8 cellular contexts compared by ENCODE assay signal in the genomic region with DNA sequence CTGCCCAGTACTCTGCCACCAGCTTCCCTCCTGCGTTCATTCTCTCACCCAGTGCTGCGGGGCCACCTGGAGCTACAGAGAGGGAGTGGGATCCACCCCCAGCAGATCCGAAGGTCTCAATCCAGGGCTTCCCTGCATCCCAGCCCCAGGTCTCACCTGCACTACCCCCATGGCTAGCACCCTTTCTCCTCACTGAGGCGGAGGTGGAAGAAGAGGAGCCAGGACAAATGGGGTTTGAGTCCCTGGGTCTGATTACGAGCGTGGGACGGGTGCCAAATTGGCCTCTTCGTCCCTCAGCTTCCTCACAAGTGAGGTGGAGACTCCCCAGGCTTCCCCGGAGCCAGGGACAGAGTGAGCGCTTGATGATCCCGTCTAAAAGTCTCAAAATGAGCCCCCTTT.
A peak's percentile ranks its signal among the peaks of the same experiment; 100 is the strongest.
DNase-seq lines count a peak whose midpoint lies in the region; ATAC-seq and TF ChIP-seq lines count a peak whose summit lies in the region.

No MANE protein-coding gene starts in this region.

- H3K4me3 Mint-ChIP-seq in CD4-positive, alpha-beta memory T cell = peak overlapping the region; percentile 69 to 88 (median 78)
- peak overlapping the region; percentile 95 to 97 for H3K4me3 Mint-ChIP-seq in effector memory CD8-positive, alpha-beta T cell
- peak overlapping the region; percentile 86 for H3K4me3 Mint-ChIP-seq in neural crest cell

- H3K27me3 Mint-ChIP-seq in CD4-positive, alpha-beta memory T cell = peaks cover 8 to 21% of the 10 kb centered on the region in 2 donors
- peaks cover 33 to 66% of the 10 kb centered on the region in 2 donors for H3K27me3 Mint-ChIP-seq in effector memory CD8-positive, alpha-beta T cell
- peaks cover 61% of the 10 kb centered on the region for H3K27me3 Mint-ChIP-seq in neural crest cell (ENCODE audit: low read depth)

- peak overlapping the region in 1 of 2 donors; percentile 53 for H3K4me3 ChIP-seq in CD4-positive, alpha-beta memory T cell (ENCODE audit: low read length in 2 of 2)
- H3K4me3 ChIP-seq in Loucy (ENCODE audit: low read length, poor library complexity, severe bottlenecking) = peak overlapping the region; percentile 76

- peaks cover 18% of the 10 kb centered on the region for H3K4me1 ChIP-seq in CD4-positive, alpha-beta memory T cell (ENCODE audit: insufficient read depth, low read length)
- peaks cover 21% of the 10 kb centered on the region for H3K4me1 ChIP-seq in Loucy (ENCODE audit: insufficient read depth, low read length, poor library complexity, severe bottlenecking)

- no peaks in the 10 kb centered on the region for H3K36me3 Mint-ChIP-seq in CD4-positive, alpha-beta memory T cell
- peaks cover 3% of the 10 kb centered on the region for H3K36me3 Mint-ChIP-seq in effector memory CD8-positive, alpha-beta T cell (ENCODE audit: insufficient read depth)
- H3K36me3 Mint-ChIP-seq in neural crest cell (ENCODE audit: low read depth) = no peaks in the 10 kb centered on the region

- no peaks in the 10 kb centered on the region for H3K9me2 ChIP-seq in Loucy (replicated peaks; ENCODE audit: low read depth, low read length)

- no peaks in the 10 kb centered on the region for H3K79me2 ChIP-seq in Loucy (ENCODE audit: insufficient read depth, low read length)

- peaks cover 11% of the 10 kb centered on the region for H3K27me3 ChIP-seq in CD4-positive, alpha-beta memory T cell (ENCODE audit: insufficient read depth, low read length)
- H3K27me3 ChIP-seq in Loucy (ENCODE audit: insufficient read depth, low read length, poor library complexity, severe bottlenecking) = no peaks in the 10 kb centered on the region

- 0 out of 2 replicates have a peak, but pooled peaks cover 4% of the 10 kb centered on the region for H3F3A ChIP-seq in Loucy (ENCODE audit: low read depth)

- no peaks in the 10 kb centered on the region for H3K36me3 ChIP-seq in CD4-positive, alpha-beta memory T cell (ENCODE audit: insufficient read depth, low read length)
- H3K36me3 ChIP-seq in Loucy (ENCODE audit: insufficient read depth, low read length) = no peaks in the 10 kb centered on the region

- H3K9me3 ChIP-seq in CD4-positive, alpha-beta memory T cell (ENCODE audit: control insufficient read depth in 1 of 2, low read length in 2 of 2) = no peaks in the 10 kb centered on the region
- no peaks in the 10 kb centered on the region for H3K9me3 ChIP-seq in Loucy (ENCODE audit: insufficient read depth, low read depth, low read length)

- no peak for ATAC-seq in effector memory CD8-positive, alpha-beta T cell (replicated peaks)

- no peak for DNase-seq in CD4-positive, alpha-beta memory T cell
- DNase-seq in effector memory CD8-positive, alpha-beta T cell = no peak
- DNase-seq in neural crest cell (ENCODE audit: low read depth, low spot score) = no peak
- no peak for DNase-seq in HuH-7.5 (ENCODE audit: low spot score)
- no peak for DNase-seq in NK-92 (lab: John Stamatoyannopoulos, UW; ENCODE audit: unreplicated experiment)
- no peak for DNase-seq in NCI-H1930 (lab: John Stamatoyannopoulos, UW)
- DNase-seq in NCI-H2029 (lab: John Stamatoyannopoulos, UW) = no peak

- H3K9ac ChIP-seq in Loucy (ENCODE audit: low read depth, low read length, poor library complexity, severe bottlenecking) = no peak overlapping the region

- peak overlapping the region in 2 of 7 donors; percentile 36 to 65 for H3K27ac Mint-ChIP-seq in CD4-positive, alpha-beta memory T cell
- H3K27ac Mint-ChIP-seq in effector memory CD8-positive, alpha-beta T cell = no peak overlapping the region
- H3K27ac Mint-ChIP-seq in neural crest cell (ENCODE audit: unreplicated experiment) = no peak overlapping the region

- peaks cover 9 to 25% (median 12%) of the 10 kb centered on the region in 4 donors for H3K4me1 Mint-ChIP-seq in CD4-positive, alpha-beta memory T cell
- peaks cover 7 to 8% of the 10 kb centered on the region in 2 donors for H3K4me1 Mint-ChIP-seq in effector memory CD8-positive, alpha-beta T cell (ENCODE audit: low read depth in 2 of 2)
- H3K4me1 Mint-ChIP-seq in neural crest cell = peaks cover 56% of the 10 kb centered on the region

- intact Hi-C loops in CD4-positive, alpha-beta memory T cell (cut with micrococcal nuclease) = loop anchor here (2.0 kb wide), 2 partner anchors 69 to 187 kb away; no protein-coding TSS in a partner anchor

- H4K20me1 ChIP-seq in Loucy (ENCODE audit: insufficient read depth, low read length, poor library complexity, severe bottlenecking) = no peaks in the 10 kb centered on the region

- H3K27ac ChIP-seq in CD4-positive, alpha-beta memory T cell (ENCODE audit: low read depth, low read length) = no peak overlapping the region

- no peaks in the 10 kb centered on the region for H3K9me3 Mint-ChIP-seq in CD4-positive, alpha-beta memory T cell
- no peaks in the 10 kb centered on the region for H3K9me3 Mint-ChIP-seq in effector memory CD8-positive, alpha-beta T cell
- no peaks in the 10 kb centered on the region for H3K9me3 Mint-ChIP-seq in neural crest cell

- TF ChIP-seq CTCF in Loucy (conservative IDR thresholded peaks at IDR 0.05; ENCODE audit: low read length) (0 out of 2 replicates have a peak, but pooled peaks have one; percentile 10), neural crest cell (conservative IDR thresholded peaks at IDR 0.05) (no peak)

- H2AFZ ChIP-seq in Loucy (ENCODE audit: low read length) = no peak overlapping the region

- POLR2A ChIA-PET in CD4-positive, alpha-beta memory T cell (lab: Charles Lee; ENCODE audit: partially characterized antibody) = interaction anchor here (0.6 to 2.8 kb wide), 5 partner anchors 51 to 288 kb away, joined by 3 to 10 read pairs (median 3); a partner anchor contains a TSS

- CTCF ChIA-PET in CD4-positive, alpha-beta memory T cell (lab: Charles Lee; ENCODE audit: partially characterized antibody) = no interaction called here

- H3K4me2 ChIP-seq in Loucy (ENCODE audit: low read depth, low read length, poor library complexity, severe bottlenecking) = peak overlapping the region; percentile 79
